8 cellular contexts compared by ENCODE assay signal in the genomic region with DNA sequence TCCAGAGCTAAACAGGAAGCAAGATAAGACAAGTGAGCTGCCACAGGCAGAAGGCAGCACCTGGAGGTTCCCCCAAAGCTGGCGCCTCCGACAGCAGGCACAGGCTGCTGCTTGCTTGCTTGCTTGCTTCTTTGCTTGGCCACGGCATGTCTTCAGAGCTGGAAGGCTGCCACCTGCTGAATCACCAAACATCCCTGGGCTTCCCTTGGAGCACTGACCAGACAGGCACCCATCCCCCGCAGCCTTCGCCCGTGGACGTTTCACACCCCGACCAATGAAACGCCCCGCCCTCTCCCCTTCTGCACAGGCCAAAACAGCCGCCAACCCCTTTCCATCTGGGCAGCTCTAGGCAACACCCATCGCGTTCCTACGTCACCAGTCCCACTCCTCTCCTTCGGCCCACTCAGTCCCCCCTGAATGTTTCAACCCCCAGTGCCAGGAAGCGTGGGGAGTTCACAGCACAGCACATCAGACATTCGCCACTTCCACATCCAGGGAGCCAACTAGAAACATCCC. TPM values are rescaled to one million over a fixed set of nuclear protein-coding genes. Genes with fewer than 3 reads are reported as not detected.
A peak's percentile ranks its signal among the peaks of the same experiment; 100 is the strongest.
DNase-seq lines count a peak whose midpoint lies in the region; ATAC-seq and TF ChIP-seq lines count a peak whose summit lies in the region.

No MANE protein-coding gene starts in this region.

- peaks cover 6% of the 10 kb centered on the region for H3K4me1 ChIP-seq in colonic mucosa

- DNase-seq in 8988T (peak; percentile 59), NCI-H2171 treated with DMSO at 0.1 percent for 48 hours (lab: John Stamatoyannopoulos, UW) (peak; percentile 72), colonic mucosa (peak; percentile 96), left lobe of liver (ENCODE audit: low spot score) (peak; percentile 98)
- peak; percentile 61 for DNase-seq in activated CD4-positive, alpha-beta T cell treated with anti-CD3 and anti-CD28 coated beads for 48 hours
- DNase-seq in stimulated activated CD4-positive, alpha-beta T cell treated with anti-CD3 and anti-CD28 coated beads, Interleukin-2, amount 100 ng/mL, for 24 hours, result peak; percentile 49 to 63

- H3K27ac ChIP-seq in colonic mucosa, result peak overlapping the region; percentile 100

- TF ChIP-seq CTCF in colonic mucosa (IDR thresholded peaks at IDR 0.05), result no peak

- peak; percentile 17 for ATAC-seq in GM18499 (IDR thresholded peaks at IDR 0.05; ENCODE audit: insufficient read depth, unreplicated experiment)
- peak; percentile 19 for ATAC-seq in HG02973 (IDR thresholded peaks at IDR 0.05; ENCODE audit: unreplicated experiment)
- peak; percentile 45 for ATAC-seq in left lobe of liver

- intact Hi-C loops in colonic mucosa (cut with DNase I), result loop anchor here (10.0 kb wide), 1 partner anchor 207 kb away; no protein-coding TSS in a partner anchor

- no peaks in the 10 kb centered on the region for H3K36me3 ChIP-seq in colonic mucosa

- H3K27me3 ChIP-seq in colonic mucosa, result no peaks in the 10 kb centered on the region

- H3K4me3 ChIP-seq in colonic mucosa, result peak overlapping the region; percentile 89

- peak overlapping the region; percentile 79 to 97 for H3K9ac ChIP-seq in colonic mucosa (ENCODE audit: low read depth in 2 of 2, low read length in 2 of 2)

- no peaks in the 10 kb centered on the region for H3K9me3 ChIP-seq in colonic mucosa

RNA-seq across cellular contexts. Expression of a gene that starts 1.7 kb away (rescaled TPM):
- total RNA-seq in colonic mucosa (10 to 100 TPM; 19.4 to 19.5 TPM), left lobe of liver (17.4 TPM)

Comparison
In these comparisons a context has a peak if more than half of its experiments do, and no peak if none do; other contexts are left out.
1. Peak in every context shown above with its lines: DNase-seq, ATAC-seq, H3K4me3 ChIP-seq and H3K27ac ChIP-seq.